Comparison of ENCODE assay signal across 8 cellular contexts in genomic region chr19:40833728-40834533, GRCh38. TPM values are rescaled to one million over a fixed set of nuclear protein-coding genes. Genes with fewer than 3 reads are reported as not detected.
"Had no signal": no experiment of that assay in that cellular context is flagged by ENCODE, and none has a peak within 500 bp of the region (broad histone marks: within the 10 kb centered on the region; RNA-seq: fewer than 3 reads in every experiment).

No MANE protein-coding gene starts in this region.

RNA-seq across cellular contexts. Expression of gene CYP2A6, which starts 16.3 kb away (rescaled TPM):
- total RNA-seq: glomerular endothelial cell, left cardiac atrium, osteocyte, temporal lobe, upper lobe of right lung had no signal
- polyA plus RNA-seq: esophagus, neural cell had no signal

RNA-seq across cellular contexts. Expression of gene CYP2A7, which starts 48.1 kb away (rescaled TPM):
- total RNA-seq: glomerular endothelial cell, left cardiac atrium, osteocyte, Right ventricle myocardium superior, temporal lobe had no signal
- polyA plus RNA-seq: neural cell had no signal

RNA-seq across cellular contexts. Expression of gene MIA, which starts 58.6 kb away (rescaled TPM):
- total RNA-seq: glomerular endothelial cell, osteocyte, Right ventricle myocardium superior, upper lobe of right lung had no signal
